8 cellular contexts compared by ENCODE assay signal in genomic region chr7:26198133-26198780, GRCh38. TPM values are rescaled to one million over a fixed set of nuclear protein-coding genes. Genes with fewer than 3 reads are reported as not detected.
DNase-seq lines count a peak whose midpoint lies in the region; ATAC-seq and TF ChIP-seq lines count a peak whose summit lies in the region.

No MANE protein-coding gene starts in this region.

- H3K27me3 ChIP-seq in cardiac muscle cell: no peaks in the 10 kb centered on the region
- no peaks in the 10 kb centered on the region for H3K27me3 ChIP-seq in duodenal mucosa (ENCODE audit: control insufficient read depth in 1 of 2, insufficient read depth in 2 of 2, low read length in 2 of 2)

- peak overlapping the region; percentile 99 for H3K27ac ChIP-seq in cardiac muscle cell
- H3K27ac ChIP-seq in OCI-LY7 (ENCODE audit: low read depth, low read length, poor library complexity, severe bottlenecking): peak overlapping the region; percentile 100
- H3K27ac ChIP-seq in duodenal mucosa (ENCODE audit: low read depth, low read length): peak overlapping the region; percentile 100

- H3K4me3 ChIP-seq in cardiac muscle cell: peak overlapping the region; percentile 96
- H3K4me3 ChIP-seq in OCI-LY7 (ENCODE audit: low read depth, low read length, poor library complexity, severe bottlenecking): peak overlapping the region; percentile 99
- peak overlapping the region; percentile 100 for H3K4me3 ChIP-seq in duodenal mucosa (ENCODE audit: low read depth in 1 of 2, low read length in 2 of 2)

- peaks cover 70% of the 10 kb centered on the region for H4K20me1 ChIP-seq in OCI-LY7 (ENCODE audit: insufficient read depth, low read length)

- H3K27me3 Mint-ChIP-seq in naive B cell: no peaks in the 10 kb centered on the region

- H3K9me3 Mint-ChIP-seq in naive B cell: peaks cover 0 to 4% (median 0%) of the 10 kb centered on the region in 7 donors

- DNase-seq in cardiac muscle cell (ENCODE audit: low read depth in 1 of 2, low spot score in 1 of 2): no peak
- DNase-seq in Right ventricle myocardium superior: no peak
- DNase-seq in OCI-LY7 (ENCODE audit: low spot score): peak; percentile 60
- peak; percentile 41 for DNase-seq in naive B cell
- no peak for DNase-seq in ecto neural progenitor cell (ENCODE audit: low spot score)

- peak overlapping the region; percentile 100 for H3K9ac ChIP-seq in duodenal mucosa (ENCODE audit: low read depth in 1 of 2, low read length in 2 of 2)

- TF ChIP-seq CTCF in cardiac muscle cell (IDR thresholded peaks at IDR 0.05; ENCODE audit: low read depth, low read length) (peak; percentile 64), OCI-LY7 (conservative IDR thresholded peaks at IDR 0.05; ENCODE audit: low read length) (peak; percentile 95)

- H3K4me1 Mint-ChIP-seq in naive B cell: peaks cover 50 to 66% (median 51%) of the 10 kb centered on the region in 3 donors

- intact Hi-C loops in Right ventricle myocardium superior (cut with DNase I): no loop called here
- intact Hi-C loops in OCI-LY7 (cut with micrococcal nuclease; ENCODE audit: unreplicated experiment): loop anchor here (2.0 kb wide), 1 partner anchor 107 kb away; no protein-coding TSS in a partner anchor

- H3K36me3 ChIP-seq in cardiac muscle cell (peaks cover 39% of the 10 kb centered on the region), OCI-LY7 (ENCODE audit: insufficient read depth, low read length) (peaks cover 87% of the 10 kb centered on the region), duodenal mucosa (ENCODE audit: control insufficient read depth in 1 of 2, insufficient read depth in 2 of 2, low read length in 2 of 2) (peaks cover 28 to 38% of the 10 kb centered on the region in 2 donors)

- ATAC-seq in Right ventricle myocardium superior (ENCODE audit: poor library complexity) (no peak), naive B cell (ENCODE audit: low read depth in 2 of 2) (no peak), HG03175 (IDR thresholded peaks at IDR 0.05; ENCODE audit: unreplicated experiment) (no peak), GM21390 (IDR thresholded peaks at IDR 0.05; ENCODE audit: unreplicated experiment) (no peak)

- no peaks in the 10 kb centered on the region for H3K9me2 ChIP-seq in OCI-LY7 (ENCODE audit: insufficient read depth, low read length)

- peaks cover 15% of the 10 kb centered on the region for H3K4me1 ChIP-seq in cardiac muscle cell (ENCODE audit: low read depth)
- H3K4me1 ChIP-seq in OCI-LY7 (ENCODE audit: insufficient read depth, low read length, poor library complexity, severe bottlenecking): peaks cover 42% of the 10 kb centered on the region
- peaks cover 38 to 40% of the 10 kb centered on the region in 2 donors for H3K4me1 ChIP-seq in duodenal mucosa (ENCODE audit: control insufficient read depth in 1 of 2, insufficient read depth in 2 of 2, low read length in 2 of 2)

- CTCF ChIA-PET in OCI-LY7 (lab: Charles Lee; ENCODE audit: unreplicated experiment): interaction anchor here (0.6 to 1.8 kb wide), 3 partner anchors 47 to 117 kb away, joined by 3 to 4 read pairs (median 3); partner anchors contain the start of gene NFE2L3

- POLR2A ChIA-PET in OCI-LY7 (lab: Charles Lee): interaction anchor here (0.7 to 4.4 kb wide), 10 partner anchors 9 to 306 kb away, joined by 3 to 26 read pairs (median 4); no protein-coding TSS in a partner anchor

- H2AFZ ChIP-seq in OCI-LY7 (ENCODE audit: low read length): no peak overlapping the region

- H3K4me3 Mint-ChIP-seq in naive B cell: peak overlapping the region; percentile 97 to 100 (median 100)

- H3K27ac Mint-ChIP-seq in naive B cell: peak overlapping the region; percentile 84 to 100 (median 96)

- H3K79me2 ChIP-seq in OCI-LY7 (ENCODE audit: insufficient read depth, low read depth, low read length): peaks cover 89% of the 10 kb centered on the region

- BruUV-seq in OCI-LY7 (replicated peaks; lab: Mats Ljungman, UMichigan): no TSS peak

- H3K36me3 Mint-ChIP-seq in naive B cell: peaks cover 49 to 53% of the 10 kb centered on the region in 2 donors

- peak overlapping the region; percentile 93 for H3K4me2 ChIP-seq in OCI-LY7 (ENCODE audit: low read length)

- no peaks in the 10 kb centered on the region for H3K9me3 ChIP-seq in cardiac muscle cell (ENCODE audit: low read depth)
- no peaks in the 10 kb centered on the region for H3K9me3 ChIP-seq in OCI-LY7 (ENCODE audit: low read length)
- peaks cover 0 to 2% of the 10 kb centered on the region in 2 donors for H3K9me3 ChIP-seq in duodenal mucosa (ENCODE audit: control insufficient read depth in 1 of 2, low read length in 2 of 2)

RNA-seq across cellular contexts. Expression of gene HNRNPA2B1, which starts 2.3 kb away (rescaled TPM):
- total RNA-seq in cardiac muscle cell (247 and 450 TPM in 2 replicates), Right ventricle myocardium superior (400 TPM), OCI-LY7 (2022) (1,014 and 1,090 TPM in 2 replicates)
- polyA plus RNA-seq in cardiac muscle cell (880 and 1,016 TPM in 2 replicates), naive B cell (ENCODE audit: low read depth in 6 of 6) (100 to 1,000 TPM; 585 to 820 (median 621) TPM)
- 258 and 406 TPM in 2 replicates for total RNA-seq in OCI-LY7 (2014; rRNA removed; shearing (Covaris generic))

RNA-seq across cellular contexts. Expression of gene CBX3, which starts 3.3 kb away (rescaled TPM):
- 188 and 223 TPM in 2 replicates for total RNA-seq in cardiac muscle cell
- 213 and 266 TPM in 2 replicates for polyA plus RNA-seq in cardiac muscle cell
- 54.2 TPM for total RNA-seq in Right ventricle myocardium superior
- total RNA-seq in OCI-LY7 (2014; rRNA removed; shearing (Covaris generic)): 252 and 259 TPM in 2 replicates
- 350 and 364 TPM in 2 replicates for total RNA-seq in OCI-LY7 (2022)
- 100 to 1,000 TPM in 2 of 6 donors, 10 to 100 TPM in 4; 83.0 to 153 (median 94.2) TPM for polyA plus RNA-seq in naive B cell (ENCODE audit: low read depth in 6 of 6)

RNA-seq across cellular contexts. Expression of gene NFE2L3, which starts 46.3 kb away (rescaled TPM):
- total RNA-seq in cardiac muscle cell (2.1 TPM in 2 replicates), Right ventricle myocardium superior (0.91 TPM), OCI-LY7 (2022) (12.3 and 12.6 TPM in 2 replicates)
- polyA plus RNA-seq in cardiac muscle cell (2.1 and 3.8 TPM in 2 replicates), naive B cell (ENCODE audit: low read depth in 6 of 6) (1 to 10 TPM in 5 of 6 donors, under 1 TPM in 1; 0.93 to 4.1 (median 2.4) TPM)
- 10.7 and 13.3 TPM in 2 replicates for total RNA-seq in OCI-LY7 (2014; rRNA removed; shearing (Covaris generic))

Comparison
In these comparisons a context has a peak if more than half of its experiments do, and no peak if none do; other contexts are left out.
1. DNase-seq: peak in OCI-LY7 (single experiment) and naive B cell (single experiment); none in cardiac muscle cell (0 of 2), Right ventricle myocardium superior (single experiment) and ecto neural progenitor cell (single experiment).
2. Peak in every context shown above with its lines, with median percentiles within 50 percentile points of each other: H3K27ac ChIP-seq and H3K4me3 ChIP-seq.